Comparison of ENCODE assay signal across 8 cellular contexts in the genomic region with DNA sequence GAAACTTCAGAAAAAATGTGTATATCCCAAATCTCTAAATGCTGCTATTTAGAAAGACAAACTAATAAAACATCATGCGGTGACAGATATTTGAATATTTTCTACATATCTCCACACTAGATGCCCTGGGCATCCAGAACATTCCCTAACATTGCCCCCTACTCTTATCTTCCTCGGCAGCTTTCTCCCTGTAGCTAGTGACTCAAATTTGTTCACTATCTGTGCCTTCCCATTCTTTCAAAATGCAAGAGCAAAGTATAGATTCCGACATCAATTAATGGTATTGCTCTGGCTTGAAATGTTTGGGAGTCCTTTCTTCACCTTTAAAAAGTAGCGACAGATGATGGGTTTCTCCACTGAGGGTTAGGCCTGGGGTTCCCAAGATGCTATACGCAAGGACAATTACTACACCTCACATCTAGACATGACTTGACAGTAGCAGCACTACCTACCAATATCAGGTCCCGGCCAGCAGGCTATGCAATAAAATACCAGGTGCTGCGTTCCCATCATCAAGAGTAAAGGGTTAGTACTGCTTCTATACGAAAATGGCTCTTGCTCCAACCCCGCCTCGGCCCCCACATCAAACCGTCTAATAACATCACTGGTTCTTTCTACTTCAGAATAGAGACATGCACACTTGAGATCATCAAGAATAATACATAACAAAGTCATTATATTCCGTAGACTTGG. TPM values are rescaled to one million over a fixed set of nuclear protein-coding genes. Genes with fewer than 3 reads are reported as not detected.
DNase-seq lines count a peak whose midpoint lies in the region; ATAC-seq, FAIRE-seq and TF ChIP-seq lines count a peak whose summit lies in the region.

No MANE protein-coding gene starts in this region.

- H3K36me3 ChIP-seq in WERI-Rb-1 (peaks cover 14% of the 10 kb centered on the region), endocrine pancreas (ENCODE audit: control insufficient read depth, insufficient read depth, low read length) (no peaks in the 10 kb centered on the region)

- FAIRE-seq in urothelium cell line (lab: Jason Lieb, UNC), result no peak

- no peaks in the 10 kb centered on the region for H3K9me3 ChIP-seq in WERI-Rb-1 (ENCODE audit: severe bottlenecking)
- no peaks in the 10 kb centered on the region for H3K9me3 ChIP-seq in endocrine pancreas (ENCODE audit: control insufficient read depth, low read length)

- H3K9ac ChIP-seq in endocrine pancreas (ENCODE audit: control insufficient read depth, insufficient read depth, low read length), result peak overlapping the region; percentile 67

- DNase-seq in NCI-H748 (lab: John Stamatoyannopoulos, UW; ENCODE audit: unreplicated experiment) (peak; percentile 47), NCI-H748 treated with DMSO at 0.1 percent for 48 hours (lab: John Stamatoyannopoulos, UW) (no peak), WERI-Rb-1 (no peak), mucosa of gallbladder (ENCODE audit: low spot score) (peak; percentile 11), urothelium cell line (ENCODE audit: low spot score) (peak; percentile 18), NCI-H2029 (lab: John Stamatoyannopoulos, UW) (no peak)

- H3K27ac ChIP-seq in WERI-Rb-1, result peak overlapping the region; percentile 56

- TF ChIP-seq CTCF in WERI-Rb-1 (IDR thresholded peaks at IDR 0.05; ENCODE audit: low read depth, low read length), result no peak

- H3K4me3 ChIP-seq in WERI-Rb-1 (ENCODE audit: low read depth, low read length) (peak overlapping the region; percentile 91), endocrine pancreas (ENCODE audit: control insufficient read depth, insufficient read depth, low read length) (peak overlapping the region; percentile 94)

- H3K27me3 ChIP-seq in WERI-Rb-1 (ENCODE audit: insufficient read depth, low read depth, severe bottlenecking) (no peaks in the 10 kb centered on the region), endocrine pancreas (ENCODE audit: control insufficient read depth, insufficient read depth, low read length) (no peaks in the 10 kb centered on the region)

- H3K4me1 ChIP-seq in endocrine pancreas (ENCODE audit: control insufficient read depth, insufficient read depth, low read length), result peaks cover 21% of the 10 kb centered on the region

- ATAC-seq in HG03432 (IDR thresholded peaks at IDR 0.05; ENCODE audit: unreplicated experiment), result peak; percentile 9

RNA-seq across cellular contexts. Expression of gene UBR1, which starts 0.6 kb away (rescaled TPM):
- total RNA-seq in mucosa of gallbladder, result 31.1 TPM

RNA-seq across cellular contexts. Expression of gene TMEM62, which starts 28.2 kb away (rescaled TPM):
- total RNA-seq in mucosa of gallbladder, result 28.6 TPM

Comparison
In these comparisons a context has a peak if more than half of its experiments do, and no peak if none do; other contexts are left out.
1. DNase-seq: peak in NCI-H748 (single experiment), mucosa of gallbladder (single experiment) and urothelium cell line (single experiment); none in NCI-H748 treated with DMSO at 0.1 percent for 48 hours (single experiment), WERI-Rb-1 (single experiment) and NCI-H2029 (single experiment).